32 cellular contexts compared by ENCODE assay signal in the genomic region with DNA sequence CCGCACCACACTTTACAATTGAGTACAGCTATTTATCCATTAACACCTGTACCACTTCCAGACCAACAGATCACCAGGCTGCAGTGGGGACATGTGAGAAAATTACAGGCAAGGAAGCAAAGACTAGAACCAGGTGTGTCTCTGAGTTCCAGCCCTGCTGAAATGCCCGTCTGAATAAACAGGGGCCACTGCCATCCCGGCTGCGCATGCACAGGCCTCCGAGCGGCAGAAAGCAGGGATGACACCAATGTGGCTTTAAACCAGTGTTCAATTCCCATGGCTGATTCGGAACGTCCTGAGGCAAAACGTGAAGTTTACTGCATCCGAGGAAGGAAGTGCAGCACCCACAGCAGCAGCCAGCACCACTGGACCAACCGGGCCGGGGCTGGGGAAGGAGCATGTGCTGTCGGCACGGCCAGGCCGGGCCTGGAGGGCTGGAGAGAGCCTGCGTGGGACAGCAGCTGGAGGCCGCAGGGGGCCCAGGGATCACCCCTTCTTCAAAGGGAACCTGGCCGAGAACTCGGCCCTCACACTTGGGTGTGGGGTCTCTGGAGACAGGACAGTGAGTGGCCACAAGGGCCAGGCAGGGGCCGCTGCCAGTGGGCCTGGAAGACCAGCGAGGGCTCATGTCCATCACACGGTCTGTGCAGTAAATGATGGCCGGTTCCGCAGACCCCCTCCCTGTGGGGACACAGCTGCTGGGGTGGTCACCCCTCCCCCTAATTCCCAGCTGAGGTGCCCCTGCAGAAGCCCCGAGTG. TPM values are rescaled to one million over a fixed set of nuclear protein-coding genes. Genes with fewer than 3 reads are reported as not detected.
"Had no signal": no experiment of that assay in that cellular context is flagged by ENCODE, and none has a peak within 500 bp of the region (broad histone marks: within the 10 kb centered on the region; RNA-seq: fewer than 3 reads in every experiment).

No MANE protein-coding gene starts in this region.

- H3K27ac Mint-ChIP-seq: activated naive CD8-positive, alpha-beta T cell; activated T-cell treated with anti-CD3 and anti-CD28 coated beads, Interleukin-2, amount 50 U/mL, for 72 hours; effector memory CD8-positive, alpha-beta T cell; natural killer cell treated with Interleukin-12 subunit alpha and Interleukin-12 subunit beta and Interleukin-15 and Interleukin-18, amount 100 ng/mL, for 72 hours; progenitor cell of endocrine pancreas; stimulated activated effector memory CD8-positive, alpha-beta T cell treated with anti-CD3 and anti-CD28 coated beads, Interleukin-12 subunit alpha, Interleukin-12 subunit beta, amount 100 ng/mL, for 72 hours; stimulated activated naive CD8-positive, alpha-beta T cell treated with anti-CD3 and anti-CD28 coated beads, Interleukin-15, amount 100 ng/mL, for 72 hours had no signal

- FAIRE-seq: small intestine had no signal

- H3K36me3 Mint-ChIP-seq: activated naive CD8-positive, alpha-beta T cell; natural killer cell treated with Interleukin-12 subunit alpha and Interleukin-12 subunit beta and Interleukin-15 and Interleukin-18, amount 100 ng/mL, for 72 hours had no signal

- H3K4me3 ChIP-seq: coronary artery, dorsolateral prefrontal cortex, heart right ventricle, left lung, lung, mucosa of descending colon, sigmoid colon, thyroid gland, upper lobe of right lung had no signal

- H3K9me3 Mint-ChIP-seq: activated T-cell treated with anti-CD3 and anti-CD28 coated beads, Interleukin-2, amount 50 U/mL, for 72 hours; effector memory CD8-positive, alpha-beta T cell; natural killer cell treated with Interleukin-12 subunit alpha and Interleukin-12 subunit beta and Interleukin-15 and Interleukin-18, amount 100 ng/mL, for 72 hours; stimulated activated effector memory CD8-positive, alpha-beta T cell treated with anti-CD3 and anti-CD28 coated beads, Interleukin-12 subunit alpha, Interleukin-12 subunit beta, amount 100 ng/mL, for 72 hours; stimulated activated naive CD8-positive, alpha-beta T cell treated with anti-CD3 and anti-CD28 coated beads, Interleukin-15, amount 100 ng/mL, for 72 hours had no signal

- H3K9me3 ChIP-seq: heart right ventricle, left lung, mucosa of descending colon, sigmoid colon, thyroid gland, upper lobe of right lung had no signal

- H3K4me3 Mint-ChIP-seq: activated naive CD8-positive, alpha-beta T cell; activated T-cell treated with anti-CD3 and anti-CD28 coated beads, Interleukin-2, amount 50 U/mL, for 72 hours; effector memory CD8-positive, alpha-beta T cell; natural killer cell treated with Interleukin-12 subunit alpha and Interleukin-12 subunit beta and Interleukin-15 and Interleukin-18, amount 100 ng/mL, for 72 hours; stimulated activated effector memory CD8-positive, alpha-beta T cell treated with anti-CD3 and anti-CD28 coated beads, Interleukin-12 subunit alpha, Interleukin-12 subunit beta, amount 100 ng/mL, for 72 hours; stimulated activated naive CD8-positive, alpha-beta T cell treated with anti-CD3 and anti-CD28 coated beads, Interleukin-15, amount 100 ng/mL, for 72 hours had no signal

- H3K36me3 ChIP-seq: brain microvascular endothelial cell, heart right ventricle, left lung, sigmoid colon, thyroid gland, upper lobe of right lung had no signal

- ATAC-seq: activated T-cell treated with anti-CD3 and anti-CD28 coated beads, Interleukin-2, amount 50 U/mL, for 72 hours; effector memory CD8-positive, alpha-beta T cell; esophagus mucosa; heart right ventricle; left lung; mucosa of descending colon; natural killer cell treated with Interleukin-12 subunit alpha and Interleukin-12 subunit beta and Interleukin-15 and Interleukin-18, amount 100 ng/mL, for 72 hours; stimulated activated effector memory CD8-positive, alpha-beta T cell treated with anti-CD3 and anti-CD28 coated beads, Interleukin-12 subunit alpha, Interleukin-12 subunit beta, amount 100 ng/mL, for 72 hours; stimulated activated naive CD8-positive, alpha-beta T cell treated with anti-CD3 and anti-CD28 coated beads, Interleukin-15, amount 100 ng/mL, for 72 hours had no signal

- DNase-seq: activated CD4-positive, alpha-beta T cell treated with anti-CD3 and anti-CD28 coated beads for 4 hours; activated CD4-positive, alpha-beta T cell treated with anti-CD3 and anti-CD28 coated beads, Interleukin-2, amount 50 U/mL, for 4 hours; activated naive CD4-positive, alpha-beta T cell treated with Interleukin-2 at 50 U/mL for 16 hours; activated T-cell treated with anti-CD3 and anti-CD28 coated beads for 4 hours; activated T-cell treated with anti-CD3 and anti-CD28 coated beads, Interleukin-2, amount 50 U/mL, for 72 hours; anterior cingulate cortex; brain microvascular endothelial cell; dorsolateral prefrontal cortex; effector memory CD8-positive, alpha-beta T cell; foreskin fibroblast; heart right ventricle; kidney glomerular epithelial cell; sigmoid colon; small intestine; stimulated activated CD4-positive, alpha-beta T cell treated with anti-CD3 and anti-CD28 coated beads, Interleukin-4, amount 100 ng/mL, for 24 hours; stimulated activated naive CD8-positive, alpha-beta T cell treated with anti-CD3 and anti-CD28 coated beads, Interleukin-15, amount 100 ng/mL, for 72 hours; thyroid gland; upper lobe of right lung had no signal

- H3K27me3 Mint-ChIP-seq: activated naive CD8-positive, alpha-beta T cell; stimulated activated naive CD8-positive, alpha-beta T cell treated with anti-CD3 and anti-CD28 coated beads, Interleukin-15, amount 100 ng/mL, for 72 hours had no signal

- H3K27me3 ChIP-seq: brain microvascular endothelial cell, heart right ventricle, left lung, sigmoid colon, thyroid gland, upper lobe of right lung had no signal

- H3K4me1 Mint-ChIP-seq: stimulated activated effector memory CD8-positive, alpha-beta T cell treated with anti-CD3 and anti-CD28 coated beads, Interleukin-12 subunit alpha, Interleukin-12 subunit beta, amount 100 ng/mL, for 72 hours had no signal

- H3K27ac ChIP-seq: brain microvascular endothelial cell, coronary artery, dorsolateral prefrontal cortex, left lung, sigmoid colon, thyroid gland, upper lobe of right lung had no signal

RNA-seq across cellular contexts. Expression of gene SLC6A19, which starts 56.6 kb away (rescaled TPM):
- total RNA-seq: activated T-cell treated with anti-CD3 and anti-CD28 coated beads, Interleukin-2, amount 50 U/mL, for 72 hours; endothelial cell of umbilical vein; esophagus mucosa; left lung; myocyte; natural killer cell treated with Interleukin-12 subunit alpha and Interleukin-12 subunit beta and Interleukin-15 and Interleukin-18, amount 100 ng/mL, for 72 hours; osteocyte; renal cortical epithelial cell; sigmoid colon; T-helper 1 cell treated with Interleukin-12 subunit alpha and Interleukin-12 subunit beta and Interleukin-4 antibody, amounts not matched to agents 30 ng/mL and 1 ng/mL, for 36 hours; thyroid gland; upper lobe of right lung had no signal
- polyA plus RNA-seq: endothelial cell of umbilical vein, heart right ventricle, lung had no signal
